Comparison of ENCODE assay signal across 10 cellular contexts in the genomic region with DNA sequence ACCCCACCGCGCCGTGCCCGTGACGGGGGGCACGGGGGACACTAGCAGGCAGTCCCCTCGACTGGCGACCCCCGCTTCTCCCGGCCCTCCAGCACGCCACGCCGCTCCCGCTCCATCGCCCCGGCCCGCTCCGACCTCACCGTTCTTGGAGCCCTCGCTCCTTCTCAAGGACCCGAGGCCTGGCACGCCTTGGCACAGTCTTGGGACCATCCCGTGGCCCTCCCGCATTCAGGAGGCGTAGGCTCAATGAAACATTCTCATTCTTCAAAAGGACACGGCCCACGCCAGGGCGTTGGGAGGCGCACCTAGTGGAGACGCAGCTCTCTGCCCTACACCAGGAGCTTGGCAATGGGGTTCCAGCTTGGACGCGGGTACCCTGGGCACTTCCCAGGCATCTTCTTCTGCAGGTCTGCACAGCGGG. TPM values are rescaled to one million over a fixed set of nuclear protein-coding genes. Genes with fewer than 3 reads are reported as not detected.
A peak's percentile ranks its signal among the peaks of the same experiment; 100 is the strongest.
DNase-seq lines count a peak whose midpoint lies in the region; ATAC-seq, FAIRE-seq and TF ChIP-seq lines count a peak whose summit lies in the region.
"Had no signal": no experiment of that assay in that cellular context is flagged by ENCODE, and none has a peak within 500 bp of the region (broad histone marks: within the 10 kb centered on the region; RNA-seq: fewer than 3 reads in every experiment).

No MANE protein-coding gene starts in this region.

- H3K9me3 Mint-ChIP-seq in astrocyte (ENCODE audit: unreplicated experiment) (no peaks in the 10 kb centered on the region), memory B cell (no peaks in the 10 kb centered on the region)

- no peak overlapping the region for H3K27ac ChIP-seq in A673 (ENCODE audit: low read depth, low read length, poor library complexity, severe bottlenecking)
- no peak overlapping the region for H3K27ac ChIP-seq in astrocyte (ENCODE audit: low read depth, low read length)

- H3K4me3 Mint-ChIP-seq in astrocyte (ENCODE audit: unreplicated experiment) (peak overlapping the region; percentile 83), memory B cell (peak overlapping the region; percentile 85)

- H3K9me3 ChIP-seq in A673 (ENCODE audit: low read depth, low read length, poor library complexity, severe bottlenecking) (no peaks in the 10 kb centered on the region), astrocyte (ENCODE audit: insufficient read depth, low read depth, low read length) (no peaks in the 10 kb centered on the region)

- POLR2A ChIA-PET in A673 (lab: Charles Lee; ENCODE audit: low non-redundant PET) = no interaction called here

- CTCF ChIA-PET in A673 (lab: Charles Lee) = interaction anchor here (0.9 kb wide), 1 partner anchor 23 kb away, joined by 3 read pairs; a partner anchor contains a TSS

- H3K4me2 ChIP-seq in astrocyte (ENCODE audit: low read length) = peak overlapping the region; percentile 83

- H3K4me1 Mint-ChIP-seq in astrocyte (ENCODE audit: low read depth, unreplicated experiment) (peaks cover 2% of the 10 kb centered on the region), memory B cell (peaks cover 10% of the 10 kb centered on the region)

- H3K79me2 ChIP-seq in astrocyte (ENCODE audit: insufficient read depth, low read length) = no peaks in the 10 kb centered on the region

- H3K36me3 Mint-ChIP-seq in astrocyte (ENCODE audit: low read depth, unreplicated experiment) (peaks cover 9% of the 10 kb centered on the region), memory B cell (peaks cover 8% of the 10 kb centered on the region)

- H3K4me1 ChIP-seq in A673 (ENCODE audit: insufficient read depth, low read length, poor library complexity, severe bottlenecking) = peaks cover 10% of the 10 kb centered on the region
- H3K4me1 ChIP-seq in astrocyte (ENCODE audit: insufficient read depth, low read length) = peaks cover 9% of the 10 kb centered on the region

- no peaks in the 10 kb centered on the region for H3K36me3 ChIP-seq in A673 (ENCODE audit: insufficient read depth, low read length, poor library complexity, severe bottlenecking)
- H3K36me3 ChIP-seq in astrocyte (ENCODE audit: insufficient read depth, low read length) = no peaks in the 10 kb centered on the region

- TF ChIP-seq CTCF in A673 (conservative IDR thresholded peaks at IDR 0.05; ENCODE audit: low read depth, low read length) = no peak
- no peak for TF ChIP-seq CTCF in astrocyte (IDR thresholded peaks at IDR 0.05; ENCODE audit: insufficient read depth, low read depth, low read length)

- in situ Hi-C loops in G401 (cut with HindIII; ENCODE audit: low sequenced_read_pairs) = no loop called here

- no TSS peak for BruUV-seq in A673 (replicated peaks; lab: Mats Ljungman, UMichigan)

- H3K27me3 ChIP-seq in A673 (replicated peaks; ENCODE audit: insufficient read depth, low read depth, low read length, poor library complexity) (no peaks in the 10 kb centered on the region), astrocyte (ENCODE audit: insufficient read depth, low read length) (peaks cover 7% of the 10 kb centered on the region)

- H3K27me3 Mint-ChIP-seq in astrocyte (ENCODE audit: low read depth, unreplicated experiment) (no peaks in the 10 kb centered on the region), memory B cell (peaks cover 19% of the 10 kb centered on the region)

- peak overlapping the region; percentile 34 for H2AFZ ChIP-seq in astrocyte (ENCODE audit: low read depth, low read length)

- H3K9ac ChIP-seq in astrocyte (ENCODE audit: low read length) = no peak overlapping the region

- peak; percentile 54 for DNase-seq in A673 (ENCODE audit: low spot score)
- peak; percentile 37 for DNase-seq in G401 (ENCODE audit: low spot score)
- no peak for DNase-seq in astrocyte (ENCODE audit: low read depth)
- DNase-seq in memory B cell (ENCODE audit: low spot score in 2 of 2) = no peak
- no peak for DNase-seq in NCI-H1092 treated with DMSO at 0.1 percent for 48 hours (lab: John Stamatoyannopoulos, UW)
- DNase-seq in NCI-H1092 (lab: John Stamatoyannopoulos, UW) = no peak

- peaks cover 47% of the 10 kb centered on the region for H4K20me1 ChIP-seq in astrocyte (ENCODE audit: insufficient read depth, low read length)

- H3K4me3 ChIP-seq in A673 (ENCODE audit: low read depth, low read length, poor library complexity, severe bottlenecking) = peak overlapping the region; percentile 60
- H3K4me3 ChIP-seq in astrocyte (ENCODE audit: insufficient read depth, low read depth, low read length) = no peak overlapping the region

- no peak overlapping the region for H3K27ac Mint-ChIP-seq in astrocyte (ENCODE audit: unreplicated experiment)
- no peak overlapping the region for H3K27ac Mint-ChIP-seq in memory B cell

- intact Hi-C loops in A673 (cut with micrococcal nuclease; ENCODE audit: unreplicated experiment) = no loop called here

- no peak for FAIRE-seq in astrocyte (lab: Jason Lieb, UNC)

- ATAC-seq in memory B cell (ENCODE audit: low read depth) = no peak
- no peak for ATAC-seq in HG03432 (IDR thresholded peaks at IDR 0.05; ENCODE audit: unreplicated experiment)
- no peak for ATAC-seq in GM18868 (IDR thresholded peaks at IDR 0.05; ENCODE audit: unreplicated experiment)
- ATAC-seq: sciatic nerve had no signal

RNA-seq across cellular contexts. Expression of a gene that starts 0.5 kb away (rescaled TPM):
- 10.0 and 11.4 TPM in 2 replicates for total RNA-seq in A673 (2021)
- 10.5 and 13.1 TPM in 2 replicates for total RNA-seq in G401 (2014; rRNA removed; shearing (Covaris generic))
- 4.9 and 6.8 TPM in 2 replicates for total RNA-seq in astrocyte
- total RNA-seq: T-helper 1 cell treated with Interleukin-12 subunit alpha and Interleukin-12 subunit beta and Interleukin-4 antibody, amounts not matched to agents 30 ng/mL and 1 ng/mL, for 36 hours had no signal

RNA-seq across cellular contexts. Expression of a gene that starts 22.8 kb away (rescaled TPM):
- total RNA-seq in A673 (2021) = 244 and 267 TPM in 2 replicates
- 410 and 516 TPM in 2 replicates for total RNA-seq in G401 (2014; rRNA removed; shearing (Covaris generic))
- total RNA-seq in astrocyte = 265 and 298 TPM in 2 replicates

RNA-seq across cellular contexts. Expression of a gene that starts 23.1 kb away (rescaled TPM):
- 61.1 and 68.8 TPM in 2 replicates for total RNA-seq in A673 (2021)
- 64.6 and 77.8 TPM in 2 replicates for total RNA-seq in G401 (2014; rRNA removed; shearing (Covaris generic))
- total RNA-seq in astrocyte = 61.2 and 68.3 TPM in 2 replicates

RNA-seq across cellular contexts. Expression of a gene that starts 44.6 kb away (rescaled TPM):
- total RNA-seq in A673 (2021) = 23.9 and 31.0 TPM in 2 replicates
- 25.0 and 57.7 TPM in 2 replicates for total RNA-seq in G401 (2014; rRNA removed; shearing (Covaris generic))
- total RNA-seq in astrocyte = 41.9 and 42.2 TPM in 2 replicates

Comparison
In these comparisons a context has a peak if more than half of its experiments do, and no peak if none do; other contexts are left out.
1. DNase-seq: peak in A673 (single experiment) and G401 (single experiment); none in astrocyte (single experiment), memory B cell (0 of 2), NCI-H1092 treated with DMSO at 0.1 percent for 48 hours (single experiment) and NCI-H1092 (single experiment).